ENCODE assay signal across 8 cellular contexts in genomic region chr9:34633851-34634550, GRCh38. TPM values are rescaled to one million over a fixed set of nuclear protein-coding genes. Genes with fewer than 3 reads are reported as not detected.
DNase-seq lines count a peak whose midpoint lies in the region; ATAC-seq and TF ChIP-seq lines count a peak whose summit lies in the region.

No MANE protein-coding gene starts in this region.

- no peak for TF ChIP-seq CTCF in activated B cell treated with CpG ODN at 0.5 μM for 24 hours (IDR thresholded peaks at IDR 0.05)

- POLR2A ChIA-PET in activated B cell treated with CpG ODN at 0.5 μM for 24 hours (lab: Charles Lee): interaction anchor here (0.6 to 5.5 kb wide), 6 partner anchors 9 to 1556 kb away, joined by 3 to 44 read pairs (median 5); partner anchors contain the start of genes CLTA, DCTN3, GALT and RPP25L

- no peaks in the 10 kb centered on the region for H3K9me3 Mint-ChIP-seq in activated B cell treated with CpG ODN at 0.5 μM for 24 hours

- peaks cover 39% of the 10 kb centered on the region for H3K4me1 Mint-ChIP-seq in activated B cell treated with CpG ODN at 0.5 μM for 24 hours

- H3K36me3 Mint-ChIP-seq in activated B cell treated with CpG ODN at 0.5 μM for 24 hours (ENCODE audit: low read depth): peaks cover 2% of the 10 kb centered on the region

- H3K27ac Mint-ChIP-seq in activated B cell treated with CpG ODN at 0.5 μM for 24 hours: no peak overlapping the region

- no peak overlapping the region for H3K4me3 Mint-ChIP-seq in activated B cell treated with CpG ODN at 0.5 μM for 24 hours

- DNase-seq in CD1c-positive myeloid dendritic cell (ENCODE audit: extremely low spot score): peak; percentile 77
- DNase-seq in NCI-H2196 (lab: John Stamatoyannopoulos, UW; ENCODE audit: unreplicated experiment): peak; percentile 61
- DNase-seq in activated B cell treated with CpG ODN at 0.5 μM for 24 hours: peak; percentile 63
- DNase-seq in central memory CD4-positive, alpha-beta T cell: peak; percentile 70
- DNase-seq in left colon: peak; percentile 57 to 66
- peak; percentile 78 for DNase-seq in stimulated activated CD4-positive, alpha-beta T cell treated with anti-CD3 and anti-CD28 coated beads, Interleukin-4, amount 100 ng/mL, for 24 hours
- no peak for DNase-seq in cortex of kidney (lab: John Stamatoyannopoulos, UW)

- CTCF ChIA-PET in activated B cell treated with CpG ODN at 0.5 μM for 24 hours (lab: Charles Lee): interaction anchor here (0.6 to 5.2 kb wide), 17 partner anchors 9 to 301 kb away, joined by 3 to 62 read pairs (median 9); partner anchors contain the start of genes DCTN3, DNAI1, FAM219A and GALT

- peak; percentile 36 for ATAC-seq in GM21717 (IDR thresholded peaks at IDR 0.05; ENCODE audit: unreplicated experiment)
- ATAC-seq in activated B cell treated with CpG ODN at 0.5 μM for 24 hours (ENCODE audit: low read depth): peak; percentile 20
- ATAC-seq in left colon: peak; percentile 20

- H3K27me3 Mint-ChIP-seq in activated B cell treated with CpG ODN at 0.5 μM for 24 hours: peaks cover 18% of the 10 kb centered on the region

- intact Hi-C loops in activated B cell treated with CpG ODN at 0.5 μM for 24 hours (cut with micrococcal nuclease): loop anchor here (1.0 to 10.0 kb wide), 8 partner anchors 14 to 351 kb away; partner anchors contain the start of genes DCTN3, DNAJB5 and RPP25L
- intact Hi-C loops in left colon (cut with DNase I, micrococcal nuclease): no loop called here

RNA-seq across cellular contexts. Expression of gene SIGMAR1, which starts 3.6 kb away (rescaled TPM):
- total RNA-seq in activated B cell treated with CpG ODN at 0.5 μM for 24 hours (27.2 TPM in 2 replicates), left colon (10 to 100 TPM; 47.7 to 58.4 TPM)

RNA-seq across cellular contexts. Expression of gene ARID3C, which starts 5.1 kb away (rescaled TPM):
- total RNA-seq in activated B cell treated with CpG ODN at 0.5 μM for 24 hours: not detected in 2 replicates
- total RNA-seq in left colon: not detected

RNA-seq across cellular contexts. Expression of gene GALT, which starts 12.5 kb away (rescaled TPM):
- 55.9 and 62.5 TPM in 2 replicates for total RNA-seq in activated B cell treated with CpG ODN at 0.5 μM for 24 hours
- total RNA-seq in left colon: 10 to 100 TPM; 49.6 to 50.5 TPM

RNA-seq across cellular contexts. Expression of gene DCTN3, which starts 13.7 kb away (rescaled TPM):
- total RNA-seq in activated B cell treated with CpG ODN at 0.5 μM for 24 hours: 63.9 and 64.3 TPM in 2 replicates
- 10 to 100 TPM; 53.7 to 59.4 TPM for total RNA-seq in left colon

RNA-seq across cellular contexts. Expression of gene IL11RA, which starts 18.0 kb away (rescaled TPM):
- total RNA-seq in activated B cell treated with CpG ODN at 0.5 μM for 24 hours (11.2 and 18.8 TPM in 2 replicates), left colon (10 to 100 TPM; 18.6 to 22.4 TPM)
